8 cellular contexts compared by ENCODE assay signal in the genomic region with DNA sequence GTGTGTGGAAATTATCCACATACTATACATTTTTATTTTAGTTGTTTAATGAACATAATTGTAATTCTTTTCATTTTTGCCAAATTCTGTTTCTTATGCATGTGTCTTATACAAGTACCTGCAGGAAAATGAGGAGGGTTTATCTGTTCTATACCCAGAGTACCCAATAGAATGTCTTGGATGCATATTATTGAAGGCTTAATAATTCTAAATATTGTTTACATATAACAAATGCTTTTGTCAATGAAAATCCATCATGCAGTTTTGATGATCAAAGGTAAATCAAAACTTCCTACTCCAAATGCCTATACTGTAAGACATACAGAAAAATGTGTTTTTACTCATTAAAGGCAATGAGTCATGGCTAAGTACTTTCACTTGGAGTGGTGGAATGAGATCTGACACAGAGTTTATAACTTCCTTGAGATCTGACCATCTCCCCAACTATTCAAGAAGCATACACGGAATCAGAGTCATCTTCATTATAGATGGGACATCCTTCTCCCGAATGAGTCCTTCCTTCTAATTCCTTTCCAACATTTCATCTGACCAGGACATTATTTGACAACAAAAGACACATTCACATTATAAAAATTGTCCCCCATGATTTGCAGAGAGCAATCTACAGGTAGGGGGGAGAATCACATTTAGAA. TPM values are rescaled to one million over a fixed set of nuclear protein-coding genes. Genes with fewer than 3 reads are reported as not detected.
"Had no signal": no experiment of that assay in that cellular context is flagged by ENCODE, and none has a peak within 500 bp of the region (broad histone marks: within the 10 kb centered on the region; RNA-seq: fewer than 3 reads in every experiment).

No MANE protein-coding gene starts in this region.

RNA-seq across cellular contexts. Expression of gene KRTAP4-9, which starts 0.7 kb away (rescaled TPM):
- total RNA-seq: breast epithelium; left ventricle myocardium inferior; occipital lobe; psoas muscle; sciatic nerve; T-helper 2 cell treated with Interferon-gamma antibody and Interleukin-4, amounts not matched to agents 100 ng/mL and 5 ng/mL, for 36 hours; temporal lobe; upper lobe of left lung had no signal
- polyA plus RNA-seq: psoas muscle had no signal

RNA-seq across cellular contexts. Expression of gene KRTAP4-16, which starts 2.5 kb away (rescaled TPM):
- total RNA-seq: breast epithelium; left ventricle myocardium inferior; occipital lobe; psoas muscle; sciatic nerve; T-helper 2 cell treated with Interferon-gamma antibody and Interleukin-4, amounts not matched to agents 100 ng/mL and 5 ng/mL, for 36 hours; temporal lobe; upper lobe of left lung had no signal
- polyA plus RNA-seq: psoas muscle had no signal

RNA-seq across cellular contexts. Expression of gene KRTAP4-8, which starts 6.6 kb away (rescaled TPM):
- total RNA-seq: breast epithelium; left ventricle myocardium inferior; occipital lobe; psoas muscle; sciatic nerve; T-helper 2 cell treated with Interferon-gamma antibody and Interleukin-4, amounts not matched to agents 100 ng/mL and 5 ng/mL, for 36 hours; temporal lobe; upper lobe of left lung had no signal
- polyA plus RNA-seq: psoas muscle had no signal

RNA-seq across cellular contexts. Expression of gene KRTAP4-11, which starts 13.7 kb away (rescaled TPM):
- total RNA-seq: breast epithelium; left ventricle myocardium inferior; occipital lobe; psoas muscle; sciatic nerve; T-helper 2 cell treated with Interferon-gamma antibody and Interleukin-4, amounts not matched to agents 100 ng/mL and 5 ng/mL, for 36 hours; temporal lobe; upper lobe of left lung had no signal
- polyA plus RNA-seq: psoas muscle had no signal

RNA-seq across cellular contexts. Expression of gene KRTAP4-12, which starts 19.5 kb away (rescaled TPM):
- total RNA-seq: breast epithelium; left ventricle myocardium inferior; occipital lobe; psoas muscle; sciatic nerve; T-helper 2 cell treated with Interferon-gamma antibody and Interleukin-4, amounts not matched to agents 100 ng/mL and 5 ng/mL, for 36 hours; temporal lobe; upper lobe of left lung had no signal
- polyA plus RNA-seq: psoas muscle had no signal
